Comparison of ENCODE assay signal across 21 cellular contexts in genomic region chr2:149027602-149028250, GRCh38. TPM values are rescaled to one million over a fixed set of nuclear protein-coding genes. Genes with fewer than 3 reads are reported as not detected.
DNase-seq lines count a peak whose midpoint lies in the region; ATAC-seq, FAIRE-seq and TF ChIP-seq lines count a peak whose summit lies in the region.
"Had no signal": no experiment of that assay in that cellular context is flagged by ENCODE, and none has a peak within 500 bp of the region (broad histone marks: within the 10 kb centered on the region; RNA-seq: fewer than 3 reads in every experiment).

No MANE protein-coding gene starts in this region.

- peaks cover 6% of the 10 kb centered on the region for H3K36me3 ChIP-seq in H7 (replicated peaks; ENCODE audit: control insufficient read depth, insufficient read depth, low read length)
- H3K36me3 ChIP-seq in keratinocyte (ENCODE audit: control insufficient read depth in 2 of 2, extremely low read depth in 1 of 2, insufficient read depth in 2 of 2, low read length in 2 of 2) = no peaks in the 10 kb centered on the region
- no peaks in the 10 kb centered on the region for H3K36me3 ChIP-seq in mucosa of descending colon (ENCODE audit: low read depth)
- H3K36me3 ChIP-seq: right lobe of liver had no signal

- peak overlapping the region; percentile 76 for H3K27ac ChIP-seq in keratinocyte (ENCODE audit: control insufficient read depth, insufficient read depth, low read length)
- H3K27ac ChIP-seq: C4-2B, right lobe of liver had no signal

- H3K4me1 ChIP-seq in keratinocyte (ENCODE audit: control insufficient read depth, extremely low read depth, insufficient read depth, low read length) = peaks cover 28% of the 10 kb centered on the region
- H3K4me1 ChIP-seq in mucosa of descending colon (ENCODE audit: low read depth) = no peaks in the 10 kb centered on the region
- H3K4me1 ChIP-seq: right lobe of liver had no signal

- peak overlapping the region; percentile 64 for H3K9ac ChIP-seq in keratinocyte (ENCODE audit: control insufficient read depth, extremely low read depth, insufficient read depth, low read length)

- H3K9me3 ChIP-seq in keratinocyte (ENCODE audit: control insufficient read depth, low read depth, low read length) = no peaks in the 10 kb centered on the region
- no peaks in the 10 kb centered on the region for H3K9me3 ChIP-seq in mucosa of descending colon
- H3K9me3 ChIP-seq: right lobe of liver had no signal

- FAIRE-seq in keratinocyte (lab: Jason Lieb, UNC) = peak; percentile 94

- H4K20me1 ChIP-seq in keratinocyte (ENCODE audit: control insufficient read depth, extremely low read depth, insufficient read depth, low read length) = no peaks in the 10 kb centered on the region

- no peaks in the 10 kb centered on the region for H3K79me2 ChIP-seq in keratinocyte (ENCODE audit: control insufficient read depth, insufficient read depth, low read length)

- intact Hi-C loops in mucosa of descending colon (cut with DNase I, micrococcal nuclease) = no loop called here

- TF ChIP-seq CTCF in keratinocyte (optimal IDR thresholded peaks at IDR 0.05 in 1 of 3, IDR thresholded peaks at IDR 0.05 in 1 of 3, conservative IDR thresholded peaks at IDR 0.05 in 1 of 3; ENCODE audit: extremely low read depth in 1 of 3, insufficient read depth in 2 of 3, low read length in 3 of 3) = no peak
- no peak for TF ChIP-seq CTCF in mucosa of descending colon (IDR thresholded peaks at IDR 0.05)

- ATAC-seq in GM18907 (IDR thresholded peaks at IDR 0.05; ENCODE audit: unreplicated experiment) (no peak), HG02571 (IDR thresholded peaks at IDR 0.05; ENCODE audit: unreplicated experiment) (no peak), mucosa of descending colon (no peak), HG03469 (IDR thresholded peaks at IDR 0.05; ENCODE audit: unreplicated experiment) (no peak)
- ATAC-seq: left ventricle myocardium superior; Right ventricle myocardium inferior; stimulated activated memory B cell treated with anti-CD40 and anti-IgM and Interleukin-4, amounts not matched to agents 10 μg/mL and 1 μg/mL and 100 μg/mL, for 72 hours had no signal

- H3K27me3 ChIP-seq in H7 (ENCODE audit: control insufficient read depth, insufficient read depth, low read length) (no peaks in the 10 kb centered on the region), keratinocyte (ENCODE audit: control insufficient read depth, extremely low read depth, insufficient read depth, low read length) (no peaks in the 10 kb centered on the region)
- H3K27me3 ChIP-seq: right lobe of liver had no signal

- H3K4me3 ChIP-seq in H7 (ENCODE audit: insufficient read depth, low read depth, low read length) = no peak overlapping the region
- peak overlapping the region in 2 of 3 experiments; percentile 56 to 60 for H3K4me3 ChIP-seq in keratinocyte (ENCODE audit: control insufficient read depth in 2 of 3, extremely low read depth in 1 of 3, insufficient read depth in 2 of 3, low read depth in 1 of 3, low read length in 3 of 3)
- no peak overlapping the region for H3K4me3 ChIP-seq in mucosa of descending colon
- H3K4me3 ChIP-seq: right lobe of liver had no signal

- H2AFZ ChIP-seq in keratinocyte (ENCODE audit: control insufficient read depth, low read length) = peak overlapping the region; percentile 62

- peak; percentile 28 for DNase-seq in DMS53 (lab: John Stamatoyannopoulos, UW)
- DNase-seq in H7 = peak; percentile 52
- peak; percentile 55 for DNase-seq in astrocyte of the hippocampus (ENCODE audit: low read depth, low spot score)
- DNase-seq in keratinocyte (ENCODE audit: low read depth, low spot score) = peak; percentile 81
- DNase-seq in mucosa of descending colon = no peak
- DNase-seq: activated CD4-positive, alpha-beta T cell treated with anti-CD3 and anti-CD28 coated beads, Interleukin-2, amount 10 ng/mL, durations not matched to agents 7 days and 5 days; activated CD8-positive, alpha-beta memory T cell treated with anti-CD3 and anti-CD28 coated beads, Interleukin-2, amount 50 U/mL, for 4 hours; activated gamma-delta T cell; central memory CD4-positive, alpha-beta T cell; glutamatergic neuron; KBM-7; left ventricle myocardium superior; NK-92 treated with Interleukin-12 subunit alpha and Interleukin-12 subunit beta, amount 100 ng/mL, for 24 hours; right lobe of liver had no signal

- H3K9me1 ChIP-seq in keratinocyte (ENCODE audit: control insufficient read depth, extremely low read depth, insufficient read depth, low read length) = no peaks in the 10 kb centered on the region

- H3K4me2 ChIP-seq in keratinocyte (ENCODE audit: control insufficient read depth, extremely low read depth, insufficient read depth, low read depth, low read length) = peak overlapping the region; percentile 92

- dilution Hi-C loops in keratinocyte (cut with MboI; ENCODE audit: extremely low pct_ligation_motif_present, low sequenced_read_pairs) = loop anchor here (10.0 kb wide), 1 partner anchor 537 kb away; no protein-coding TSS in a partner anchor

RNA-seq across cellular contexts. Expression of gene LYPD6B, which starts 10.8 kb away (rescaled TPM):
- total RNA-seq in H7 (2014; rRNA removed; shearing (Covaris generic)) = 0.22 and 1.9 TPM in 2 replicates
- 17.0 to 30.8 TPM (median 24.7 TPM) in 3 replicates for polyA plus RNA-seq in keratinocyte
- 21.7 TPM for polyA plus RNA-seq in keratinocyte (2011; ENCODE audit: low read depth)
- 26.8 and 35.7 TPM in 2 replicates for polyA plus RNA-seq in keratinocyte (2011; cell fraction: cytosol; rRNA removed)
- polyA plus RNA-seq in keratinocyte (2011; cell fraction: nucleus; rRNA removed) = 32.3 and 38.3 TPM in 2 replicates
- polyA plus RNA-seq in keratinocyte (2012; ENCODE audit: low replicate concordance) = 9.8 and 38.5 TPM in 2 replicates
- polyA minus RNA-seq in keratinocyte = 2.8 to 14.0 TPM (median 9.2 TPM) in 3 replicates
- polyA minus RNA-seq in keratinocyte (2011; cell fraction: cytosol; rRNA and poly(A)+ RNA removed) = 3.3 TPM
- polyA minus RNA-seq in keratinocyte (2011; cell fraction: nucleus; rRNA and poly(A)+ RNA removed) = 4.5 and 13.0 TPM in 2 replicates
- total RNA-seq in mucosa of descending colon = 1 to 10 TPM in 2 of 3 donors, under 1 TPM in 1; 0.28 to 1.7 (median 1.1) TPM
- total RNA-seq: activated CD4-positive, alpha-beta T cell treated with anti-CD3 and anti-CD28 coated beads, Interleukin-2, amount 10 ng/mL, durations not matched to agents 7 days and 5 days; fibroblast of lung; left ventricle myocardium superior; Right ventricle myocardium inferior had no signal

Comparison
In these comparisons a context has a peak if more than half of its experiments do, and no peak if none do; other contexts are left out.
1. DNase-seq: peak in DMS53 (single experiment), H7 (single experiment), astrocyte of the hippocampus (single experiment) and keratinocyte (single experiment); none in mucosa of descending colon (0 of 3).
2. H3K4me3 ChIP-seq: peak in keratinocyte (2 of 3); none in H7 (single experiment) and mucosa of descending colon (single experiment).